In the genomic region with DNA sequence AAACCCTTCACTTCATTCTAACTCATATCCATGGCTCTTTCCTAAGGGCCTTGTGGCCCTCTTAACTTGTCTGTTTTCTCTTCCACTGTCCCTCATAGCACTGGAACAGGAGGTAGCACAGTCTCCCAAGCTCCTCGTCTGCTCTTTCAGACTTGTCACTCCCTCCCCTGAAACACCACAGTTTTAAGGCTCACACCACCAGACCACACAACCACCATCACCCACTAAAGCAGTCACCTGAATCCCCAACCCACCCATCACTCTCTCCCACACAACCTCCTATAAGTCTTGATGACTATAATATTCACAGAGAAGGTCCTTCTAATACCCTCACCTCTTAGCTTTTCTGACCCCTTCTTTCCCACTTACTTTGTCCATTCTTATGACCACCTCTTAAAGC, we compare ENCODE assay signal across 7 cellular contexts.
"Had no signal": no experiment of that assay in that cellular context is flagged by ENCODE, and none has a peak within 500 bp of the region (broad histone marks: within the 10 kb centered on the region; RNA-seq: fewer than 3 reads in every experiment).

No MANE protein-coding gene starts in this region.

- DNase-seq: H9, HCEC 1CT, HFFc6, KBM-7 had no signal

- H3K4me3 ChIP-seq: GM23338 had no signal

- ATAC-seq: GM23338, HepG2 had no signal

- H3K27ac ChIP-seq: HL-60 had no signal
